Comparison of ENCODE assay signal across 8 cellular contexts in the genomic region with DNA sequence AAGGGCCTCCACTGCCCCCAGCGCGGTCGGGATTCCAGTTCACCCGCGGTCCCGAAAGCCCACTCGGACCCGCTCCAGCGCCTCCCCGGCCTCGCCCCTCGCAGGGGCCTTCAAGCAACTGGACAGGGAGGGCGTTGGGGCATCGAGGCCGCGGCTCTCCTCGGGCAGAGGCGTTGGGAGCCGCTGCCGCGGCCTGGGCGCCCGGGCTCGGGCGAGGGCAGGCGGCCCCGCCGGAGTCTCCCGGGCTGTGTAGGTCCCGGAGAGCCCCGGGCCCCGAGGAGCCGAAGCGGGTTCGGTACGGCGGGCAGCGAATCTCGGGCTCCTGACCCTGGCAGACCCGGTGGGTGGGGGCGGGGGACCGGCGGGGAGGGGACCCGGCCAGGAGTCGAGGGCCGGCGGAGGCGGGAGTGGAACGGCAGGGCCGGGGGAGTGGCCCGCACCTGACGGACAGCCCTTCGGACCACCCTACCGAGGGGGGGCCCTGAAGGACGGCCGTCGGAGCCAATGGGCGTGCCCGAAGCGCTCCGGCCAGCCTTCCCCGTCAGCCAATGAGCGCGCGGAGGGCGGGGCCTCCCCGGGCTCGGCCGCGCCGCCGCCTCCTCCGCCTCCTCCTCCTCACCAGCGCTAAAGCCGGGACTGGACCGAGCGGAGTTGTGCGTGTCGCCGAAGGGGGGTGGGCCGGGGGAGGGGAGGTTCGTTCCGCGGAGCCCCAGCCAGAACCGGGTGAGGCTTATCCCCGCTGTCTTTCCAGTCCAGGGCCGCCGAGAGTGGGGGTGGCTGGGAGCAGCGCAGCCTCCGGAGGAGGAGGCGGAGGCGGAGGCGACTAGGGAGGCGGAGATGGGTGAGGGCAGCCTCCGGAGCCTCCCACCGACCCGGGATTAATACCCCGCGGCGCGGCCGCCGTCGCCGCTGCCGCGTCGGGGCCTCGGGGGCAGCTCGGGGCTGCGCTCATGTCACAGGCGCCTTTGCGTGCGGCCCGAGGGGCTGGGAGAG. TPM values are rescaled to one million over a fixed set of nuclear protein-coding genes. Genes with fewer than 3 reads are reported as not detected.
DNase-seq lines count a peak whose midpoint lies in the region; ATAC-seq and TF ChIP-seq lines count a peak whose summit lies in the region.

A gene (plus strand): TSS at position 609 of the 993 bp plus-strand sequence. CDS start 34,346 bp downstream, outside the sequence.

- TF ChIP-seq CTCF in C4-2B (conservative IDR thresholded peaks at IDR 0.05) = no peak

- DNase-seq in NCI-H748 treated with DMSO at 0.1 percent for 48 hours (lab: John Stamatoyannopoulos, UW) (peak; percentile 97), dedifferentiated amniotic fluid mesenchymal stem cell (ENCODE audit: extremely low spot score) (peak; percentile 94), left lobe of liver (ENCODE audit: low spot score) (peak; percentile 100)
- peak; percentile 94 for DNase-seq in activated CD4-positive, alpha-beta T cell treated with anti-CD3 and anti-CD28 coated beads, Interleukin-2, amount 50 U/mL, for 24 hours (ENCODE audit: low read depth in 1 of 2, low spot score in 1 of 2)
- DNase-seq in stimulated activated CD4-positive, alpha-beta T cell treated with anti-CD3 and anti-CD28 coated beads, Interleukin-2, amount 100 ng/mL, for 24 hours = peak; percentile 98 to 99

- ATAC-seq in GM19397 (IDR thresholded peaks at IDR 0.05; ENCODE audit: unreplicated experiment) (peak; percentile 84), HG03565 (IDR thresholded peaks at IDR 0.05; ENCODE audit: unreplicated experiment) (peak; percentile 68), left lobe of liver (peak; percentile 86)

- peak within 1 kb of the TSS; percentile 92 for H3K27ac ChIP-seq in C4-2B

RNA-seq across cellular contexts. Expression of the gene that starts here (rescaled TPM):
- 26.1 TPM for total RNA-seq in left lobe of liver

Comparison
In these comparisons a context has a peak if more than half of its experiments do, and no peak if none do; other contexts are left out.
1. Peak in every context shown above with its lines: DNase-seq, ATAC-seq and H3K27ac ChIP-seq.